ENCODE assay signal across 2 cellular contexts in genomic region chr11:93668171-93668570, GRCh38.
TF ChIP-seq lines count a peak whose summit lies in the region.

No MANE protein-coding gene starts in this region.

TF ChIP-seq in IMR-90, 13 proteins besides CTCF, POLR2A, EP300 and RAD21:
- TF ChIP-seq FOS (IDR thresholded peaks at IDR 0.05; ENCODE audit: low read depth, low read length), result no peak
- no peak for TF ChIP-seq USF2 (IDR thresholded peaks at IDR 0.05; ENCODE audit: low read depth, low read length)
- no peak for TF ChIP-seq MXI1 (IDR thresholded peaks at IDR 0.05; ENCODE audit: borderline replicate concordance, low read depth, low read length)
- no peak for TF ChIP-seq MAFK (IDR thresholded peaks at IDR 0.05; ENCODE audit: low read depth, low read length)
- no peak for TF ChIP-seq CEBPB (IDR thresholded peaks at IDR 0.05; ENCODE audit: low read depth, low read length)
- TF ChIP-seq BHLHE40 (IDR thresholded peaks at IDR 0.05; ENCODE audit: low read depth, low read length), result no peak
- no peak for TF ChIP-seq NFE2L2 (IDR thresholded peaks at IDR 0.05; ENCODE audit: low read depth, low read length)
- TF ChIP-seq ELK1 (IDR thresholded peaks at IDR 0.05; ENCODE audit: borderline replicate concordance, low read depth, low read length), result no peak
- TF ChIP-seq MAZ (IDR thresholded peaks at IDR 0.05; ENCODE audit: borderline replicate concordance, low read depth, low read length), result no peak
- no peak for TF ChIP-seq SMC3 (IDR thresholded peaks at IDR 0.05; ENCODE audit: low read depth, low read length)
- TF ChIP-seq CHD1 (IDR thresholded peaks at IDR 0.05; ENCODE audit: low read depth, low read length), result no peak
- TF ChIP-seq RFX5 (IDR thresholded peaks at IDR 0.05; ENCODE audit: low read depth, low read length), result no peak

TF ChIP-seq in GM12878, 131 proteins besides CTCF, POLR2A, EP300 and RAD21 (continues in another document):
- TF ChIP-seq SREBF1 (IDR thresholded peaks at IDR 0.05; ENCODE audit: low read length), result no peak
- no peak for TF ChIP-seq ZZZ3 (IDR thresholded peaks at IDR 0.05; ENCODE audit: control insufficient read depth, insufficient read length, low read depth)
- TF ChIP-seq HDAC2 (IDR thresholded peaks at IDR 0.05), result no peak
- no peak for TF ChIP-seq SIN3A (IDR thresholded peaks at IDR 0.05; ENCODE audit: low read depth, low read length)
- TF ChIP-seq CBX5 (IDR thresholded peaks at IDR 0.05; ENCODE audit: low read depth), result no peak
- no peak for TF ChIP-seq ATF7 (IDR thresholded peaks at IDR 0.05; ENCODE audit: low read depth)
- no peak for TF ChIP-seq GABPA (IDR thresholded peaks at IDR 0.05; ENCODE audit: low read depth)
- peak; percentile 78 for TF ChIP-seq RUNX3 (IDR thresholded peaks at IDR 0.05; ENCODE audit: low read length)
- TF ChIP-seq PAX5 (IDR thresholded peaks at IDR 0.05; ENCODE audit: borderline replicate concordance, low read depth, low read length), result peak; percentile 83
- no peak for TF ChIP-seq EED (IDR thresholded peaks at IDR 0.05; ENCODE audit: low read depth)
- no peak for TF ChIP-seq ZBTB33 (IDR thresholded peaks at IDR 0.05)
- TF ChIP-seq NKRF (conservative IDR thresholded peaks at IDR 0.05), result no peak
- no peak for TF ChIP-seq USF2 (IDR thresholded peaks at IDR 0.05; ENCODE audit: borderline replicate concordance, low read depth, low read length)
- no peak for TF ChIP-seq ASH2L (IDR thresholded peaks at IDR 0.05; ENCODE audit: borderline replicate concordance, low read depth)
- TF ChIP-seq IKZF2 (IDR thresholded peaks at IDR 0.05), result no peak
- TF ChIP-seq TCF12 (IDR thresholded peaks at IDR 0.05; ENCODE audit: low read depth, low read length), result no peak
- TF ChIP-seq YBX1 (IDR thresholded peaks at IDR 0.05), result no peak
- no peak for TF ChIP-seq E4F1 (IDR thresholded peaks at IDR 0.05; ENCODE audit: borderline replicate concordance, partially characterized antibody)
- 0 out of 2 replicates have a peak, but pooled peaks have one; percentile 33 for TF ChIP-seq BCL11A (IDR thresholded peaks at IDR 0.05; ENCODE audit: low read depth, low read length)
- no peak for TF ChIP-seq RBBP5 (conservative IDR thresholded peaks at IDR 0.05)
- no peak for TF ChIP-seq RELB (IDR thresholded peaks at IDR 0.05; ENCODE audit: low read depth)
- TF ChIP-seq SREBF2 (IDR thresholded peaks at IDR 0.05; ENCODE audit: low read length), result no peak
- TF ChIP-seq SUPT20H (IDR thresholded peaks at IDR 0.05; ENCODE audit: borderline replicate concordance, control insufficient read depth, low read depth, low read length), result no peak
- no peak for TF ChIP-seq FOS (IDR thresholded peaks at IDR 0.05; ENCODE audit: borderline replicate concordance, extremely low read depth, insufficient read length)
- TF ChIP-seq ZBTB40 (IDR thresholded peaks at IDR 0.05; ENCODE audit: borderline replicate concordance), result no peak
- no peak for TF ChIP-seq KDM1A (IDR thresholded peaks at IDR 0.05; ENCODE audit: borderline replicate concordance)
- no peak for TF ChIP-seq USF1 (IDR thresholded peaks at IDR 0.05; ENCODE audit: borderline replicate concordance, extremely low read length, insufficient read depth, low read depth, low read length)
- TF ChIP-seq YY1 (IDR thresholded peaks at IDR 0.05; ENCODE audit: low read depth, low read length), result no peak
- no peak for TF ChIP-seq DPF2 (IDR thresholded peaks at IDR 0.05)
- TF ChIP-seq NFIC (IDR thresholded peaks at IDR 0.05; ENCODE audit: low read depth, low read length), result 0 out of 2 replicates have a peak, but pooled peaks have one; percentile 29
- TF ChIP-seq BCLAF1 (IDR thresholded peaks at IDR 0.05), result no peak
- no peak for TF ChIP-seq TAF1 (IDR thresholded peaks at IDR 0.05; ENCODE audit: borderline replicate concordance, low read depth, low read length)
- TF ChIP-seq ZNF274 (IDR thresholded peaks at IDR 0.05; ENCODE audit: insufficient read depth, insufficient read length), result no peak
- TF ChIP-seq RFX5 (IDR thresholded peaks at IDR 0.05; ENCODE audit: low read depth, low read length), result no peak
- TF ChIP-seq BACH1 (IDR thresholded peaks at IDR 0.05; ENCODE audit: borderline replicate concordance), result no peak
- no peak for TF ChIP-seq PBX3 (IDR thresholded peaks at IDR 0.05; ENCODE audit: insufficient replicate concordance, low read depth, low read length)
- no peak for TF ChIP-seq SMAD1 (IDR thresholded peaks at IDR 0.05; ENCODE audit: low read depth, partially characterized antibody)
- no peak for TF ChIP-seq RELA (IDR thresholded peaks at IDR 0.05; ENCODE audit: borderline replicate concordance, partially characterized antibody)
- TF ChIP-seq CREB1 (IDR thresholded peaks at IDR 0.05; ENCODE audit: low read depth), result no peak
- TF ChIP-seq ZNF622 (IDR thresholded peaks at IDR 0.05), result no peak
- TF ChIP-seq BHLHE40 (IDR thresholded peaks at IDR 0.05; ENCODE audit: borderline replicate concordance in 1 of 2, low read depth in 2 of 2, low read length in 1 of 2), result peak; percentile 13 to 28; a peak in 1 of 4 replicates
